ENCODE assay signal across 17 cellular contexts in the genomic region with DNA sequence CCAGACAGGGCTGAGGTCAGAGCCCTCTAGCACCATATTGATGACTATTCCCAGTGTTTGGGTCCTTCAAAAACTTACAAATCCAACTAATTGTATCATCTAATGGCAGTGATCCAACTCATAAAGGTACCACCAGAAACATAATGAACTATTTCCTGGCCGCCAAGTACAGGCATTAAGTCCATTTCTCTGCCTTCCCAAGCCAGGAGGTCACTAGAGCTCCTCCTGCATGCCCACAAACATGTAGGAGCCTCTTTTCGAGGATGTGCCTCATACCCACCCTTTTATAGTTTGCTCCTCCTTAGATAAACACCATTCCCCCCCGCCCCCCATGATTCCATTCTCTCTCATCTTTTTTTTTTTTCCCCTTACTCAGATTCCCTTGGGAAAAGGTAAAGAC.
DNase-seq lines count a peak whose midpoint lies in the region; ATAC-seq and TF ChIP-seq lines count a peak whose summit lies in the region.
"Had no signal": no experiment of that assay in that cellular context is flagged by ENCODE, and none has a peak within 500 bp of the region (broad histone marks: within the 10 kb centered on the region; RNA-seq: fewer than 3 reads in every experiment).

No MANE protein-coding gene starts in this region.

- no peaks in the 10 kb centered on the region for H3K27me3 ChIP-seq in HL-60 (ENCODE audit: insufficient read depth, poor library complexity, severe bottlenecking)
- H3K27me3 ChIP-seq in SJCRH30: no peaks in the 10 kb centered on the region
- no peaks in the 10 kb centered on the region for H3K27me3 ChIP-seq in foreskin keratinocyte
- H3K27me3 ChIP-seq in heart left ventricle: no peaks in the 10 kb centered on the region
- H3K27me3 ChIP-seq: sigmoid colon, testis had no signal

- peaks cover 55% of the 10 kb centered on the region for H3K4me1 ChIP-seq in SJCRH30
- peaks cover 38% of the 10 kb centered on the region for H3K4me1 ChIP-seq in foreskin keratinocyte
- peaks cover 0 to 43% (median 4%) of the 10 kb centered on the region in 12 donors for H3K4me1 ChIP-seq in heart left ventricle
- H3K4me1 ChIP-seq in OCI-LY7 (ENCODE audit: insufficient read depth, low read length, poor library complexity, severe bottlenecking): no peaks in the 10 kb centered on the region
- H3K4me1 ChIP-seq: sigmoid colon, testis had no signal

- CTCF ChIA-PET in OCI-LY7 (lab: Charles Lee; ENCODE audit: unreplicated experiment): no interaction called here

- H3K9me2 ChIP-seq in OCI-LY7 (ENCODE audit: insufficient read depth, low read length): no peaks in the 10 kb centered on the region

- H3K9me3 ChIP-seq in SJCRH30 (replicated peaks) (no peaks in the 10 kb centered on the region), heart left ventricle (no peaks in the 10 kb centered on the region), OCI-LY7 (ENCODE audit: low read length) (no peaks in the 10 kb centered on the region)
- H3K9me3 ChIP-seq: sigmoid colon, testis had no signal

- H2AFZ ChIP-seq in OCI-LY7 (ENCODE audit: low read length): no peak overlapping the region

- no TSS peak for BruUV-seq in OCI-LY7 (replicated peaks; lab: Mats Ljungman, UMichigan)

- H3K79me2 ChIP-seq in OCI-LY7 (ENCODE audit: insufficient read depth, low read depth, low read length): no peaks in the 10 kb centered on the region

- H3K27ac ChIP-seq in HL-60 (replicated peaks) (peak overlapping the region; percentile 41), SJCRH30 (peak overlapping the region; percentile 37), foreskin keratinocyte (peak overlapping the region; percentile 56), heart left ventricle (no peak overlapping the region), OCI-LY7 (ENCODE audit: low read depth, low read length, poor library complexity, severe bottlenecking) (no peak overlapping the region)
- H3K27ac ChIP-seq: sigmoid colon, testis had no signal

- POLR2A ChIA-PET in OCI-LY7 (lab: Charles Lee): no interaction called here

- no peak overlapping the region for H3K4me2 ChIP-seq in OCI-LY7 (ENCODE audit: low read length)

- DNase-seq in COLO668 (lab: John Stamatoyannopoulos, UW; ENCODE audit: unreplicated experiment) (peak; percentile 62), HL-60 (ENCODE audit: low read depth in 1 of 2, low spot score in 1 of 2) (no peak), SJCRH30 (no peak), foreskin keratinocyte (no peak), heart left ventricle (no peak), SK-N-DZ (ENCODE audit: low spot score) (no peak), OCI-LY7 (ENCODE audit: low spot score) (no peak)
- DNase-seq: activated CD4-positive, alpha-beta T cell treated with anti-CD3 and anti-CD28 coated beads for 4 hours; aorta; DMS79; left ventricle myocardium superior; midbrain; NCI-H524 treated with DMSO at 0.1 percent for 48 hours; Right ventricle myocardium superior; sigmoid colon; testis had no signal

- WGBS in heart left ventricle, 4 donors: 92 to 98% (median 96%) methylated on average over 3 of the region's 3 CpGs

- ATAC-seq in foreskin keratinocyte (no peak), heart left ventricle (no peak), GM21717 (IDR thresholded peaks at IDR 0.05; ENCODE audit: unreplicated experiment) (no peak)
- ATAC-seq: left ventricle myocardium superior had no signal

- H4K20me1 ChIP-seq in OCI-LY7 (ENCODE audit: insufficient read depth, low read length): no peaks in the 10 kb centered on the region

- intact Hi-C loops in heart left ventricle (cut with DNase I): no loop called here
- intact Hi-C loops in OCI-LY7 (cut with micrococcal nuclease; ENCODE audit: unreplicated experiment): no loop called here

- H3K4me3 ChIP-seq in HL-60 (replicated peaks; ENCODE audit: insufficient read depth, low read length) (no peak overlapping the region), SJCRH30 (no peak overlapping the region), heart left ventricle (no peak overlapping the region), OCI-LY7 (ENCODE audit: low read depth, low read length, poor library complexity, severe bottlenecking) (no peak overlapping the region)
- H3K4me3 ChIP-seq: sigmoid colon, testis had no signal

- no peak for TF ChIP-seq POLR2A in heart left ventricle (IDR thresholded peaks at IDR 0.05)

- no peak for TF ChIP-seq CTCF in HL-60 (IDR thresholded peaks at IDR 0.05; ENCODE audit: insufficient read depth, low read length)
- no peak for TF ChIP-seq CTCF in foreskin keratinocyte (conservative IDR thresholded peaks at IDR 0.05)
- no peak for TF ChIP-seq CTCF in heart left ventricle (IDR thresholded peaks at IDR 0.05)
- TF ChIP-seq CTCF in OCI-LY7 (conservative IDR thresholded peaks at IDR 0.05; ENCODE audit: low read length): no peak

- H3K36me3 ChIP-seq in SJCRH30: no peaks in the 10 kb centered on the region
- no peaks in the 10 kb centered on the region for H3K36me3 ChIP-seq in heart left ventricle
- no peaks in the 10 kb centered on the region for H3K36me3 ChIP-seq in OCI-LY7 (ENCODE audit: insufficient read depth, low read length)
- H3K36me3 ChIP-seq: sigmoid colon had no signal

Comparison
In these comparisons a context has a peak if more than half of its experiments do, and no peak if none do; other contexts are left out.
1. H3K27ac ChIP-seq: peak in HL-60 (single experiment), SJCRH30 (single experiment) and foreskin keratinocyte (single experiment); none in heart left ventricle (0 of 12) and OCI-LY7 (single experiment).